In genomic region chr12:121514184-121514742, GRCh38 we compare ENCODE assay signal across 11 cellular contexts.
DNase-seq lines count a peak whose midpoint lies in the region; ATAC-seq, FAIRE-seq and TF ChIP-seq lines count a peak whose summit lies in the region.
"Had no signal": no experiment of that assay in that cellular context is flagged by ENCODE, and none has a peak within 500 bp of the region (broad histone marks: within the 10 kb centered on the region; RNA-seq: fewer than 3 reads in every experiment).

No MANE protein-coding gene starts in this region.

- H3K36me3 ChIP-seq in thymus (ENCODE audit: control insufficient read depth, insufficient read depth): peaks cover 61% of the 10 kb centered on the region
- no peaks in the 10 kb centered on the region for H3K36me3 ChIP-seq in osteoblast (ENCODE audit: insufficient read depth, low read length)

- CTCF ChIA-PET in activated naive CD4-positive, alpha-beta T cell treated with anti-CD3 and anti-CD28 coated beads, Interleukin-2, amount 10 ng/mL, durations not matched to agents 7 days and 5 days (lab: Charles Lee): no interaction called here
- CTCF ChIA-PET in WTC11 (lab: Charles Lee): interaction anchor here (0.8 to 1.0 kb wide), 2 partner anchors 14 to 172 kb away, joined by 3 to 11 read pairs; no protein-coding TSS in a partner anchor

- no peaks in the 10 kb centered on the region for H3K27me3 Mint-ChIP-seq in activated naive CD4-positive, alpha-beta T cell treated with anti-CD3 and anti-CD28 coated beads, Interleukin-2, amount 10 ng/mL, durations not matched to agents 7 days and 5 days
- H3K27me3 Mint-ChIP-seq in WTC11 (ENCODE audit: low read depth): no peaks in the 10 kb centered on the region
- H3K27me3 Mint-ChIP-seq: type B pancreatic cell had no signal

- no peak for FAIRE-seq in H54 (lab: Jason Lieb, UNC)
- FAIRE-seq: endometrium had no signal

- DNase-seq in activated naive CD4-positive, alpha-beta T cell treated with anti-CD3 and anti-CD28 coated beads, Interleukin-2, amount 10 ng/mL, durations not matched to agents 7 days and 5 days: no peak
- DNase-seq in activated naive CD4-positive, alpha-beta T cell (lab: John Stamatoyannopoulos, UW): no peak
- DNase-seq in WTC11 (ENCODE audit: low spot score) (no peak), osteoblast (ENCODE audit: insufficient read length, low spot score, missing footprints) (no peak), NCI-H2081 (lab: John Stamatoyannopoulos, UW) (no peak), H54 (ENCODE audit: insufficient read length, low spot score) (no peak)
- DNase-seq: activated CD8-positive, alpha-beta memory T cell treated with anti-CD3 and anti-CD28 coated beads for 24 hours had no signal

- no peak overlapping the region for H2AFZ ChIP-seq in osteoblast (ENCODE audit: low read length)

- peak; percentile 68 for ATAC-seq in HG02759 (IDR thresholded peaks at IDR 0.05; ENCODE audit: unreplicated experiment)
- no peak for ATAC-seq in WTC11

- H3K4me1 Mint-ChIP-seq in activated naive CD4-positive, alpha-beta T cell treated with anti-CD3 and anti-CD28 coated beads, Interleukin-2, amount 10 ng/mL, durations not matched to agents 7 days and 5 days: peaks cover 4% of the 10 kb centered on the region
- peaks cover 17% of the 10 kb centered on the region for H3K4me1 Mint-ChIP-seq in WTC11

- H3K9me3 ChIP-seq in thymus (ENCODE audit: control insufficient read depth) (no peaks in the 10 kb centered on the region), osteoblast (ENCODE audit: low read depth, low read length) (no peaks in the 10 kb centered on the region)

- TF ChIP-seq CTCF in WTC11 (IDR thresholded peaks at IDR 0.05): no peak
- TF ChIP-seq CTCF in osteoblast (IDR thresholded peaks at IDR 0.05; ENCODE audit: extremely low read depth, low read depth, low read length): no peak

- no peaks in the 10 kb centered on the region for H3K79me2 ChIP-seq in osteoblast (ENCODE audit: insufficient read depth, low read length)

- no peaks in the 10 kb centered on the region for H4K20me1 ChIP-seq in osteoblast (ENCODE audit: insufficient read depth, low read length)

- H3K27ac ChIP-seq in thymus (ENCODE audit: low read depth) (peak overlapping the region; percentile 18), osteoblast (ENCODE audit: low read depth, low read length) (no peak overlapping the region)

- WGBS in thymus: 72% methylated on average over 16 of the region's 16 CpGs

- no peaks in the 10 kb centered on the region for H3K9me3 Mint-ChIP-seq in activated naive CD4-positive, alpha-beta T cell treated with anti-CD3 and anti-CD28 coated beads, Interleukin-2, amount 10 ng/mL, durations not matched to agents 7 days and 5 days
- peaks cover 7% of the 10 kb centered on the region for H3K9me3 Mint-ChIP-seq in WTC11
- H3K9me3 Mint-ChIP-seq: type B pancreatic cell had no signal

- H3K4me1 ChIP-seq in thymus (ENCODE audit: control insufficient read depth, insufficient read depth, low read length) (no peaks in the 10 kb centered on the region), osteoblast (ENCODE audit: insufficient read depth, low read length) (no peaks in the 10 kb centered on the region)

- H3K27me3 ChIP-seq in thymus (ENCODE audit: control insufficient read depth, insufficient read depth) (no peaks in the 10 kb centered on the region), osteoblast (ENCODE audit: insufficient read depth, low read length) (no peaks in the 10 kb centered on the region)

- TF ChIP-seq POLR2A in H54 (IDR thresholded peaks at IDR 0.05; ENCODE audit: low read depth, low read length): no peak

- POLR2A ChIA-PET in WTC11 (lab: Charles Lee): no interaction called here

- no peak overlapping the region for H3K4me3 Mint-ChIP-seq in activated naive CD4-positive, alpha-beta T cell treated with anti-CD3 and anti-CD28 coated beads, Interleukin-2, amount 10 ng/mL, durations not matched to agents 7 days and 5 days
- no peak overlapping the region for H3K4me3 Mint-ChIP-seq in WTC11
- H3K4me3 Mint-ChIP-seq: type B pancreatic cell had no signal

- no peak overlapping the region for H3K4me2 ChIP-seq in osteoblast (ENCODE audit: insufficient read depth, low read length)

- H3K36me3 Mint-ChIP-seq in activated naive CD4-positive, alpha-beta T cell treated with anti-CD3 and anti-CD28 coated beads, Interleukin-2, amount 10 ng/mL, durations not matched to agents 7 days and 5 days: peaks cover 33% of the 10 kb centered on the region
- H3K36me3 Mint-ChIP-seq in WTC11: peaks cover 54% of the 10 kb centered on the region

- peak overlapping the region; percentile 62 for H3K27ac Mint-ChIP-seq in activated naive CD4-positive, alpha-beta T cell treated with anti-CD3 and anti-CD28 coated beads, Interleukin-2, amount 10 ng/mL, durations not matched to agents 7 days and 5 days
- peak overlapping the region; percentile 75 for H3K27ac Mint-ChIP-seq in WTC11
- H3K27ac Mint-ChIP-seq: type B pancreatic cell had no signal

- H3K4me3 ChIP-seq in thymus (ENCODE audit: low read length) (no peak overlapping the region), osteoblast (ENCODE audit: insufficient read depth, low read length) (no peak overlapping the region)

TF ChIP-seq in WTC11, 78 proteins besides CTCF, POLR2A, EP300 and RAD21:
- TF ChIP-seq SP1 (CRISPR knock-in tag; conservative IDR thresholded peaks at IDR 0.05) (no peak), NFATC4 (CRISPR knock-in tag; IDR thresholded peaks at IDR 0.05) (0 out of 2 replicates have a peak, but pooled peaks have one; percentile 42)
- TF ChIP-seq, protein P1, sequence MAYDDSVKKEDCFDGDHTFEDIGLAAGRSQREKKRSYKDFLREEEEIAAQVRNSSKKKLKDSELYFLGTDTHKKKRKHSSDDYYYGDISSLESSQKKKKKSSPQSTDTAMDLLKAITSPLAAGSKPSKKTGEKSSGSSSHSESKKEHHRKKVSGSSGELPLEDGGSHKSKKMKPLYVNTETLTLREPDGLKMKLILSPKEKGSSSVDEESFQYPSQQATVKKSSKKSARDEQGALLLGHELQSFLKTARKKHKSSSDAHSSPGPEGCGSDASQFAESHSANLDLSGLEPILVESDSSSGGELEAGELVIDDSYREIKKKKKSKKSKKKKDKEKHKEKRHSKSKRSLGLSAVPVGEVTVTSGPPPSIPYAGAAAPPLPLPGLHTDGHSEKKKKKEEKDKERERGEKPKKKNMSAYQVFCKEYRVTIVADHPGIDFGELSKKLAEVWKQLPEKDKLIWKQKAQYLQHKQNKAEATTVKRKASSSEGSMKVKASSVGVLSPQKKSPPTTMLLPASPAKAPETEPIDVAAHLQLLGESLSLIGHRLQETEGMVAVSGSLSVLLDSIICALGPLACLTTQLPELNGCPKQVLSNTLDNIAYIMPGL (CRISPR knock-in tag; IDR thresholded peaks at IDR 0.05): no peak
TF ChIP-seq in WTC11: peak in this region for 1.
